30 cellular contexts compared by ENCODE assay signal in genomic region chr3:60323651-60324050, GRCh38.
"Had no signal": no experiment of that assay in that cellular context is flagged by ENCODE, and none has a peak within 500 bp of the region (broad histone marks: within the 10 kb centered on the region; RNA-seq: fewer than 3 reads in every experiment).

No MANE protein-coding gene starts in this region.

- H3K36me3 Mint-ChIP-seq: activated CD4-positive, alpha-beta memory T cell treated with anti-CD3 and anti-CD28 coated beads for 36 hours had no signal

- H3K27me3 ChIP-seq: breast epithelium, esophagus muscularis mucosa, foreskin keratinocyte, heart right ventricle, left lung, pancreas, upper lobe of left lung, vagina had no signal

- H3K9me3 Mint-ChIP-seq: activated CD4-positive, alpha-beta memory T cell treated with anti-CD3 and anti-CD28 coated beads for 36 hours; activated CD4-positive, alpha-beta T cell treated with anti-CD3 and anti-CD28 coated beads, Interleukin-2, amount 10 ng/mL, durations not matched to agents 24 days and 14 days; activated naive CD8-positive, alpha-beta T cell treated with anti-CD3 and anti-CD28 coated beads, Interleukin-2, amount 50 U/mL, for 24 hours; activated T-cell treated with anti-CD3 and anti-CD28 coated beads, Interleukin-2, amount 50 U/mL, for 24 hours; nephron had no signal

- ATAC-seq: activated CD4-positive, CD25-positive, alpha-beta regulatory T cell treated with anti-CD3 and anti-CD28 coated beads, Interleukin-2, amount 50 U/mL, for 24 hours; activated naive CD8-positive, alpha-beta T cell treated with anti-CD3 and anti-CD28 coated beads, Interleukin-2, amount 50 U/mL, for 24 hours; foreskin keratinocyte; heart right ventricle; left lung; pancreas; sciatic nerve; stimulated activated naive CD8-positive, alpha-beta T cell treated with anti-CD3 and anti-CD28 coated beads, Interleukin-15, Interleukin-2, amounts not matched to agents 100 U/mL and 50 U/mL, for 24 hours had no signal

- H3K4me3 Mint-ChIP-seq: activated CD4-positive, alpha-beta memory T cell treated with anti-CD3 and anti-CD28 coated beads for 36 hours; activated CD4-positive, alpha-beta T cell treated with anti-CD3 and anti-CD28 coated beads, Interleukin-2, amount 10 ng/mL, durations not matched to agents 24 days and 14 days; activated naive CD8-positive, alpha-beta T cell treated with anti-CD3 and anti-CD28 coated beads, Interleukin-2, amount 50 U/mL, for 24 hours; activated T-cell treated with anti-CD3 and anti-CD28 coated beads, Interleukin-2, amount 50 U/mL, for 24 hours; nephron had no signal

- H3K4me1 Mint-ChIP-seq: activated CD4-positive, alpha-beta T cell treated with anti-CD3 and anti-CD28 coated beads, Interleukin-2, amount 10 ng/mL, durations not matched to agents 24 days and 14 days; activated naive CD8-positive, alpha-beta T cell treated with anti-CD3 and anti-CD28 coated beads, Interleukin-2, amount 50 U/mL, for 24 hours had no signal

- H3K4me1 ChIP-seq: breast epithelium, esophagus muscularis mucosa, foreskin keratinocyte, left lung, pancreas, prostate gland, upper lobe of left lung, vagina had no signal

- H3K9me3 ChIP-seq: breast epithelium, esophagus muscularis mucosa, heart right ventricle, left lung, pancreas, prostate gland, upper lobe of left lung, vagina had no signal

- H3K27me3 Mint-ChIP-seq: activated CD4-positive, alpha-beta memory T cell treated with anti-CD3 and anti-CD28 coated beads for 36 hours; activated CD4-positive, alpha-beta T cell treated with anti-CD3 and anti-CD28 coated beads, Interleukin-2, amount 10 ng/mL, durations not matched to agents 24 days and 14 days; activated naive CD8-positive, alpha-beta T cell treated with anti-CD3 and anti-CD28 coated beads, Interleukin-2, amount 50 U/mL, for 24 hours; activated T-cell treated with anti-CD3 and anti-CD28 coated beads, Interleukin-2, amount 50 U/mL, for 24 hours had no signal

- H3K27ac ChIP-seq: breast epithelium, esophagus muscularis mucosa, foreskin keratinocyte, heart right ventricle, left lung, pancreas, prostate gland, skin epidermis, upper lobe of left lung, vagina, VCaP had no signal

- H3K36me3 ChIP-seq: breast epithelium, esophagus muscularis mucosa, heart right ventricle, left lung, pancreas, prostate gland, upper lobe of left lung, vagina had no signal

- DNase-seq: activated CD4-positive, alpha-beta memory T cell treated with anti-CD3 and anti-CD28 coated beads for 36 hours; activated CD4-positive, alpha-beta T cell treated with anti-CD3 and anti-CD28 coated beads, Interleukin-2, amount 10 ng/mL, durations not matched to agents 24 days and 14 days; activated CD8-positive, alpha-beta memory T cell treated with anti-CD3 and anti-CD28 coated beads, Interleukin-2, amount 50 U/mL, for 48 hours; activated gamma-delta T cell treated with Interleukin-2 at 50 U/mL for 16 hours; activated naive CD4-positive, alpha-beta T cell treated with anti-CD3 and anti-CD28 coated beads, Interleukin-2, amount 50 U/mL, for 16 hours; activated naive CD8-positive, alpha-beta T cell treated with anti-CD3 and anti-CD28 coated beads, Interleukin-2, amount 50 U/mL, for 24 hours; activated T-cell treated with anti-CD3 and anti-CD28 coated beads, Interleukin-2, amount 50 U/mL, for 24 hours; central memory CD4-positive, alpha-beta T cell; foreskin keratinocyte; heart right ventricle; kidney glomerular epithelial cell; left lung; nucleus accumbens; pancreas; retina; stimulated activated CD4-positive, alpha-beta T cell treated with anti-CD3 and anti-CD28 coated beads, Interleukin-12 subunit alpha, Interleukin-12 subunit beta, amount 100 ng/mL, for 4 hours; stimulated activated CD4-positive, alpha-beta T cell treated with anti-CD3 and anti-CD28 coated beads, Interleukin-4, amount 100 ng/mL, for 1 hour; stimulated activated naive CD8-positive, alpha-beta T cell treated with anti-CD3 and anti-CD28 coated beads, Interleukin-15, Interleukin-2, amounts not matched to agents 100 U/mL and 50 U/mL, for 24 hours; T-helper 9 cell; upper lobe of left lung had no signal

- H3K27ac Mint-ChIP-seq: activated CD4-positive, alpha-beta memory T cell treated with anti-CD3 and anti-CD28 coated beads for 36 hours; activated CD4-positive, alpha-beta T cell treated with anti-CD3 and anti-CD28 coated beads, Interleukin-2, amount 10 ng/mL, durations not matched to agents 24 days and 14 days; activated naive CD8-positive, alpha-beta T cell treated with anti-CD3 and anti-CD28 coated beads, Interleukin-2, amount 50 U/mL, for 24 hours; activated T-cell treated with anti-CD3 and anti-CD28 coated beads, Interleukin-2, amount 50 U/mL, for 24 hours; nephron had no signal

- H3K4me3 ChIP-seq: breast epithelium, esophagus muscularis mucosa, heart right ventricle, left lung, lung, pancreas, prostate gland, skin epidermis, upper lobe of left lung, vagina had no signal
